8 cellular contexts compared by ENCODE assay signal in genomic region chr22:22692707-22693530, GRCh38. TPM values are rescaled to one million over a fixed set of nuclear protein-coding genes. Genes with fewer than 3 reads are reported as not detected.
DNase-seq lines count a peak whose midpoint lies in the region; ATAC-seq, FAIRE-seq and TF ChIP-seq lines count a peak whose summit lies in the region.

No MANE protein-coding gene starts in this region.

- no peak overlapping the region for H3K9ac ChIP-seq in HepG2 (ENCODE audit: insufficient read depth, low read depth, low read length)

- FAIRE-seq in HepG2 (lab: Jason Lieb, UNC) = peak; percentile 26

- H3K27me3 ChIP-seq in HepG2 (ENCODE audit: control insufficient read depth in 1 of 2, insufficient read depth in 2 of 2, low read length in 2 of 2) = 0 out of 5 replicates have a peak, but pooled peaks cover 0 to 2% of the 10 kb centered on the region in 2 experiments
- peaks cover 0 to 4% (median 0%) of the 10 kb centered on the region in 3 donors for H3K27me3 ChIP-seq in psoas muscle (ENCODE audit: insufficient read depth in 3 of 3, low read length in 2 of 3)

- intact Hi-C loops in HepG2 (cut with micrococcal nuclease; ENCODE audit: unreplicated experiment) (no loop called here), psoas muscle (cut with DNase I) (loop anchor here in 1 of 2 donors (10.0 kb wide), 1 partner anchor 62 kb away; no protein-coding TSS in a partner anchor)

- TF ChIP-seq EP300 in HepG2 (IDR thresholded peaks at IDR 0.05; ENCODE audit: low read depth in 2 of 2, low read length in 2 of 2) = no peak
- no peak for TF ChIP-seq EP300 in HepG2 (CRISPR knock-in tag; IDR thresholded peaks at IDR 0.05; ENCODE audit: borderline replicate concordance)

- H3K4me1 ChIP-seq in HepG2 (ENCODE audit: insufficient read depth, low read length) = peaks cover 13% of the 10 kb centered on the region
- no peaks in the 10 kb centered on the region for H3K4me1 ChIP-seq in psoas muscle

- CTCF ChIA-PET in HepG2 (lab: Yijun Ruan, JAX; ENCODE audit: low intra/inter-chr PET ratio, low total read pairs) = interaction anchor here (0.7 to 1.2 kb wide), 2 partner anchors 28 to 56 kb away, joined by 3 to 5 read pairs; no protein-coding TSS in a partner anchor

- TF ChIP-seq RAD21 in HepG2 (CRISPR knock-in tag; IDR thresholded peaks at IDR 0.05) = peak; percentile 29; the same call in 1 of the 2 replicates

- H3K27ac ChIP-seq in HepG2 (ENCODE audit: extremely low read length, insufficient read depth, low read length) (no peak overlapping the region), psoas muscle (no peak overlapping the region)

- peak; percentile 92 for ATAC-seq in HepG2
- no peak for ATAC-seq in psoas muscle
- no peak for ATAC-seq in omental fat pad (ENCODE audit: low FRiP score)

- H3K36me3 ChIP-seq in HepG2 (replicated peaks in 1 of 2; ENCODE audit: control insufficient read depth in 1 of 2, insufficient read depth in 2 of 2, low read length in 2 of 2) (no peaks in the 10 kb centered on the region), psoas muscle (ENCODE audit: insufficient read depth in 1 of 2, low read depth in 1 of 2) (no peaks in the 10 kb centered on the region)

- no peak for TF ChIP-seq POLR2A in HepG2 (IDR thresholded peaks at IDR 0.05; ENCODE audit: insufficient read depth in 1 of 2, low read depth in 2 of 2, low read length in 2 of 2)

- H3K4me2 ChIP-seq in HepG2 (ENCODE audit: low read depth, low read length) = 0 out of 2 replicates have a peak overlapping the region, but pooled peaks have one; percentile 5

- H3K9me3 ChIP-seq in HepG2 (ENCODE audit: low read length) = no peaks in the 10 kb centered on the region
- no peaks in the 10 kb centered on the region for H3K9me3 ChIP-seq in psoas muscle

- POLR2A ChIA-PET in HepG2 (lab: Yijun Ruan, JAX) = no interaction called here

- H3K79me2 ChIP-seq in HepG2 (ENCODE audit: insufficient read depth, low read length) = no peaks in the 10 kb centered on the region

- no peak overlapping the region for H2AFZ ChIP-seq in HepG2 (ENCODE audit: low read length)

- DNase-seq in CD1c-positive myeloid dendritic cell (ENCODE audit: extremely low spot score) (peak; percentile 17), HT-29 (ENCODE audit: low spot score) (peak; percentile 86), T follicular helper cell (ENCODE audit: low read depth) (peak; percentile 62), amniotic epithelial cell (ENCODE audit: low read depth) (peak; percentile 25), HepG2 (ENCODE audit: low spot score) (peak; percentile 45), psoas muscle (no peak), omental fat pad (ENCODE audit: low spot score) (no peak)
- DNase-seq in stimulated activated CD8-positive, alpha-beta memory T cell treated with anti-CD3 and anti-CD28 coated beads, Interleukin-4, amount 100 ng/mL, for 1 hour (ENCODE audit: low read depth in 2 of 2, low spot score in 1 of 2) = peak; percentile 23 to 26

- WGBS in HepG2 (ENCODE audit: low lambda C conversion rate) = 13% methylated on average over 4 of the region's 8 CpGs
- 40 to 42% (median 42%) methylated on average over 8 of the region's 8 CpGs for WGBS in psoas muscle, 3 donors

- H4K20me1 ChIP-seq in HepG2 (ENCODE audit: insufficient read depth, low read length) = no peaks in the 10 kb centered on the region

- H3K4me3 ChIP-seq in HepG2 (replicated peaks in 1 of 3; ENCODE audit: insufficient read depth in 1 of 3, low read depth in 2 of 3, low read length in 3 of 3) (no peak overlapping the region), psoas muscle (no peak overlapping the region)

- in situ Hi-C loops in HepG2 (cut with HindIII; ENCODE audit: extremely low pct_ligation_motif_present, low pct_unique_long_range_greater_than_20kb) = no loop called here

- no TSS peak for BruUV-seq in HepG2 (replicated peaks; lab: Mats Ljungman, UMichigan)

- TF ChIP-seq CTCF in HepG2 (CRISPR knock-in tag; IDR thresholded peaks at IDR 0.05) (peak; percentile 76), psoas muscle (IDR thresholded peaks at IDR 0.05) (no peak), omental fat pad (IDR thresholded peaks at IDR 0.05) (no peak)

TF ChIP-seq in HepG2, 621 proteins besides CTCF, POLR2A, EP300 and RAD21 (continues in another document):
- TF ChIP-seq ZNF407 (CRISPR knock-in tag; IDR thresholded peaks at IDR 0.05; ENCODE audit: not compliant biosample characterization) (no peak), XRCC5 (optimal IDR thresholded peaks at IDR 0.05; ENCODE audit: low read length) (peak; percentile 69), ZNF883 (CRISPR knock-in tag; IDR thresholded peaks at IDR 0.05; ENCODE audit: not compliant biosample characterization) (peak; percentile 27)

RNA-seq across cellular contexts. Expression of gene GGTLC2, which starts 48.5 kb away (rescaled TPM):
- total RNA-seq in HT-29 (2014; rRNA removed; shearing (Covaris generic)) = not detected in 2 replicates
- total RNA-seq in HepG2 (2016; rRNA removed; fragmentation: Illumina TruSeq; extraction: Trizol) = not detected in 2 replicates
- not detected in 2 replicates for total RNA-seq in HepG2 (2016; cell fraction: cytosol; rRNA removed; fragmentation: Illumina TruSeq; extraction: Trizol; ENCODE audit: low read depth)
- total RNA-seq in HepG2 (2016; cell fraction: insoluble cytoplasmic fraction; rRNA removed; fragmentation: Illumina TruSeq; extraction: Trizol) = not detected in 2 replicates
- total RNA-seq in HepG2 (2016; cell fraction: membrane; rRNA removed; fragmentation: Illumina TruSeq; extraction: Trizol) = not detected in 2 replicates
- not detected in 2 replicates for total RNA-seq in HepG2 (2016; cell fraction: nucleus; rRNA removed; fragmentation: Illumina TruSeq; extraction: Trizol)
- polyA plus RNA-seq in HepG2 (2011; rRNA removed) = not detected in 2 replicates
- 0.06 and 0.07 TPM in 2 replicates for polyA plus RNA-seq in HepG2 (2011; cell fraction: cytosol; rRNA removed)
- 0.43 TPM in 1 of 2 replicates, not detected in the other for polyA plus RNA-seq in HepG2 (2011; cell fraction: nucleus; rRNA removed)
- not detected in 2 replicates for polyA plus RNA-seq in HepG2 (2012)
- not detected in 2 replicates for polyA plus RNA-seq in HepG2 (2016; cell fraction: cytosol; fragmentation: Illumina TruSeq; extraction: Trizol; ENCODE audit: low read depth)
- not detected in 2 replicates for polyA plus RNA-seq in HepG2 (2016; cell fraction: insoluble cytoplasmic fraction; fragmentation: Illumina TruSeq; extraction: Trizol; ENCODE audit: low read depth)
- not detected in 2 replicates for polyA plus RNA-seq in HepG2 (2016; cell fraction: membrane; fragmentation: Illumina TruSeq; extraction: Trizol; ENCODE audit: low read depth)
- not detected in 2 replicates for polyA plus RNA-seq in HepG2 (2016; cell fraction: nucleus; fragmentation: Illumina TruSeq; extraction: Trizol; ENCODE audit: insufficient read depth, low read depth)
- polyA minus RNA-seq in HepG2 (2011; rRNA and poly(A)+ RNA removed; ENCODE audit: low replicate concordance) = not detected in 2 replicates
- not detected in 2 replicates for polyA minus RNA-seq in HepG2 (2011; cell fraction: cytosol; rRNA and poly(A)+ RNA removed)
- polyA minus RNA-seq in HepG2 (2011; cell fraction: nucleus; rRNA and poly(A)+ RNA removed) = not detected in 2 replicates
- total RNA-seq in psoas muscle = not detected
- not detected for polyA plus RNA-seq in psoas muscle
- total RNA-seq in omental fat pad = not detected

Comparison
In these comparisons a context has a peak if more than half of its experiments do, and no peak if none do; other contexts are left out.
1. DNase-seq: peak in CD1c-positive myeloid dendritic cell (single experiment), HT-29 (single experiment), T follicular helper cell (single experiment), amniotic epithelial cell (single experiment), HepG2 (single experiment) and stimulated activated CD8-positive, alpha-beta memory T cell treated with anti-CD3 and anti-CD28 coated beads, Interleukin-4, amount 100 ng/mL, for 1 hour (2 of 2); none in psoas muscle (0 of 2) and omental fat pad (single experiment).